In the genomic region with DNA sequence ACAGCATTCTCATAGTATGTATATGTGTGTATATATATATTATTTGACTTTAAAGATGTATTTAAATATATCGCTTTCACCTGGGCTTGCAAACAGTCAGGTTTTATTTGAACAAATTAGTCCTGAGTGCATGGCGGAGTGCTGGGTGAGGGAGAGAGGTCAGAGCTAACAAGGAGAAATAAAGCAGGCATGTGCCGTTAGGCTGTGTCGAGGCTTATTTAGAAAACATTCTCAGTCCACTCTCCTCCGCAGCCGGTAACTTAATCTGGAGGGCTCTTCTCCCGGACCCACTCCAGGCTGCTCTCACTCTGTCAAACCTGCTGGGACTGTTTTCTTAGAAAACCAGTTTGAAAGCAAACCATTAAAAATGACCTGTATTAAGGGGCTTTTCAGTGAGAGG, we compare ENCODE assay signal across 19 cellular contexts.
"Had no signal": no experiment of that assay in that cellular context is flagged by ENCODE, and none has a peak within 500 bp of the region (broad histone marks: within the 10 kb centered on the region; RNA-seq: fewer than 3 reads in every experiment).

No MANE protein-coding gene starts in this region.

- H3K4me3 Mint-ChIP-seq: activated naive CD4-positive, alpha-beta T cell treated with anti-CD3 and anti-CD28 coated beads, Interleukin-2, amount 10 ng/mL, durations not matched to agents 7 days and 5 days; endodermal cell; naive B cell; neural crest cell; WTC11 had no signal

- H3K4me1 Mint-ChIP-seq: activated naive CD4-positive, alpha-beta T cell treated with anti-CD3 and anti-CD28 coated beads, Interleukin-2, amount 10 ng/mL, durations not matched to agents 7 days and 5 days; naive B cell had no signal

- H3K27ac ChIP-seq: coronary artery, esophagus squamous epithelium, gastrocnemius medialis, thoracic aorta had no signal

- H3K27ac Mint-ChIP-seq: activated naive CD4-positive, alpha-beta T cell treated with anti-CD3 and anti-CD28 coated beads, Interleukin-2, amount 10 ng/mL, durations not matched to agents 7 days and 5 days; endodermal cell; progenitor cell of endocrine pancreas; WTC11 had no signal

- DNase-seq: activated CD4-positive, alpha-beta T cell treated with anti-CD3 and anti-CD28 coated beads, Interleukin-2, amount 50 U/mL, for 48 hours; activated naive CD4-positive, alpha-beta T cell treated with anti-CD3 and anti-CD28 coated beads, Interleukin-2, amount 10 ng/mL, durations not matched to agents 7 days and 5 days; activated T-cell treated with anti-CD3 and anti-CD28 coated beads, Interleukin-2, amount 50 U/mL, for 48 hours; amygdala; cerebellar nuclear complex; endodermal cell; esophagus squamous epithelium; gastrocnemius medialis; hypothalamus; mesendoderm; naive B cell; stimulated activated CD4-positive, alpha-beta T cell treated with anti-CD3 and anti-CD28 coated beads, Interleukin-4, amount 100 ng/mL, for 24 hours; stimulated activated naive CD4-positive, alpha-beta T cell treated with Interleukin-2 at 50 U/mL for 16 hours; T-helper 9 cell had no signal

- ATAC-seq: gastrocnemius medialis, WTC11 had no signal

- H3K36me3 Mint-ChIP-seq: activated naive CD4-positive, alpha-beta T cell treated with anti-CD3 and anti-CD28 coated beads, Interleukin-2, amount 10 ng/mL, durations not matched to agents 7 days and 5 days; naive B cell had no signal
